15 cellular contexts compared by ENCODE assay signal in the genomic region with DNA sequence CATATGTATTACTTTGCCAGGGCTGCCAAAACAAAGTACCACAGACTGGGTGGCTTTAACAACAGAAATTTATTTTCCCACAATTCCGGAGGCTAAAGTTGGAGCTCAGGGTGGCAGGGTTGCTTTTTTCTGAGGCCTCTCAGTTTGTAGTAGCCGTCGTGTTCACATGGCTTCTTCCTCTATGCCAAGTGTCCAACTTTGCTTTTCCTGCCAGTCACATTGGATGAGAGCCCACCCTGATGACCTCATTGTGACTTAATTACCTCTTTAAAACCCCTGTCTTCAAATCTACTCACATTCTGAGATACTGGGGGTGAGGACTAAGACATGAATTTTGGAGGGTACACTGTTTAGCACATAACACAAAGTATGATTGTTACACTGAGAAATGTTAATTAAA. TPM values are rescaled to one million over a fixed set of nuclear protein-coding genes. Genes with fewer than 3 reads are reported as not detected.
"Had no signal": no experiment of that assay in that cellular context is flagged by ENCODE, and none has a peak within 500 bp of the region (broad histone marks: within the 10 kb centered on the region; RNA-seq: fewer than 3 reads in every experiment).

No MANE protein-coding gene starts in this region.

- H3K27me3 ChIP-seq: colonic mucosa, hepatocyte, upper lobe of left lung had no signal

- ATAC-seq: psoas muscle had no signal

- H3K9me3 ChIP-seq: colonic mucosa, psoas muscle, upper lobe of left lung had no signal

- DNase-seq: activated CD4-positive, alpha-beta T cell treated with anti-CD3 and anti-CD28 coated beads for 1 hour; activated CD4-positive, alpha-beta T cell treated with anti-CD3 and anti-CD28 coated beads, Interleukin-2, amount 50 U/mL, for 48 hours; activated gamma-delta T cell; activated T-cell treated with anti-CD3 and anti-CD28 coated beads, Interleukin-2, amount 50 U/mL, for 48 hours; colonic mucosa; effector CD4-positive, alpha-beta T cell; occipital lobe; psoas muscle; stimulated activated CD4-positive, alpha-beta T cell treated with anti-CD3 and anti-CD28 coated beads, Interleukin-2, amount 100 ng/mL, for 48 hours; stimulated activated naive CD4-positive, alpha-beta T cell treated with Interleukin-2 at 50 U/mL for 16 hours; upper lobe of left lung had no signal

- H3K27ac ChIP-seq: colonic mucosa, hepatocyte, psoas muscle, upper lobe of left lung had no signal

- H3K4me3 ChIP-seq: colonic mucosa, hepatocyte, lung, psoas muscle, upper lobe of left lung had no signal

- H3K4me1 ChIP-seq: colonic mucosa, upper lobe of left lung had no signal

RNA-seq across cellular contexts. Expression of a gene that starts 9.9 kb away (rescaled TPM):
- total RNA-seq: colonic mucosa, hepatocyte, kidney epithelial cell, psoas muscle had no signal
- polyA plus RNA-seq: fibroblast of lung, hepatocyte had no signal
